Comparison of ENCODE assay signal across 10 cellular contexts in the genomic region with DNA sequence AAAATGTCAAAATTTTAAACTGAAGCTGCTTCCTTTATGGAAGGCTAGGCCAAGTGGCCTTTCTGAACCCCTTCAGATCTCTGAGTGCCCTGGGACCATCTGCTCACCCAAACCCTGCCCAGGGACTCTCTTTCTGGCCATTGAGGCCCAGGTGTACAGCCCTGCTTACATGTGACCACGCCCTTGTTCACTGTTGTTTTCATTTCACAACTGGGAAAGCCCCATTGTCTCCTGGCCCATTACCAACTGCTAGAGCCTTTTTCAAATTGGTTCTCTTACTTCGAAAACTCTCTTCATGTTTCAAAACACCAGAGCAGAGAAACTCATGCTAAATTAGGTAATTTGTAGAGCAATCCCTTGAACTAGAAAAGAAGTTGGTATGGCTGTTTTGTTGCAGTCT.
DNase-seq lines count a peak whose midpoint lies in the region; ATAC-seq and TF ChIP-seq lines count a peak whose summit lies in the region.
"Had no signal": no experiment of that assay in that cellular context is flagged by ENCODE, and none has a peak within 500 bp of the region (broad histone marks: within the 10 kb centered on the region; RNA-seq: fewer than 3 reads in every experiment).

No MANE protein-coding gene starts in this region.

- H3K4me3 Mint-ChIP-seq in MCF 10A (ENCODE audit: unreplicated experiment) (peak overlapping the region; percentile 42), T-helper 17 cell (peak overlapping the region; percentile 67)
- no peak overlapping the region for H3K4me3 Mint-ChIP-seq in activated CD8-positive, alpha-beta memory T cell treated with anti-CD3 and anti-CD28 coated beads, Interleukin-2, amount 10 ng/mL, durations not matched to agents 7 days and 5 days

- no peak overlapping the region for H3K27ac ChIP-seq in breast epithelium
- no peak overlapping the region for H3K27ac ChIP-seq in thyroid gland
- no peak overlapping the region for H3K27ac ChIP-seq in aorta (ENCODE audit: low read depth in 1 of 2, low read length in 2 of 2)
- H3K27ac ChIP-seq: C4-2B had no signal

- peaks cover 16% of the 10 kb centered on the region for H3K4me1 Mint-ChIP-seq in MCF 10A (ENCODE audit: insufficient read depth, unreplicated experiment)
- peaks cover 21% of the 10 kb centered on the region for H3K4me1 Mint-ChIP-seq in T-helper 17 cell
- peaks cover 4% of the 10 kb centered on the region for H3K4me1 Mint-ChIP-seq in activated CD8-positive, alpha-beta memory T cell treated with anti-CD3 and anti-CD28 coated beads, Interleukin-2, amount 10 ng/mL, durations not matched to agents 7 days and 5 days

- no peaks in the 10 kb centered on the region for H3K27me3 Mint-ChIP-seq in MCF 10A (ENCODE audit: insufficient read depth, unreplicated experiment)
- no peaks in the 10 kb centered on the region for H3K27me3 Mint-ChIP-seq in T-helper 17 cell
- no peaks in the 10 kb centered on the region for H3K27me3 Mint-ChIP-seq in activated CD8-positive, alpha-beta memory T cell treated with anti-CD3 and anti-CD28 coated beads, Interleukin-2, amount 10 ng/mL, durations not matched to agents 7 days and 5 days

- peak overlapping the region; percentile 36 for H3K27ac Mint-ChIP-seq in MCF 10A (ENCODE audit: low read depth, unreplicated experiment)
- H3K27ac Mint-ChIP-seq in T-helper 17 cell, result peak overlapping the region; percentile 89
- no peak overlapping the region for H3K27ac Mint-ChIP-seq in activated CD8-positive, alpha-beta memory T cell treated with anti-CD3 and anti-CD28 coated beads, Interleukin-2, amount 10 ng/mL, durations not matched to agents 7 days and 5 days

- CTCF ChIA-PET in MCF 10A (lab: Yijun Ruan, JAX), result interaction anchor here (0.9 kb wide), 1 partner anchor 506 kb away, joined by 3 read pairs; no protein-coding TSS in a partner anchor
- CTCF ChIA-PET in activated CD8-positive, alpha-beta memory T cell treated with anti-CD3 and anti-CD28 coated beads, Interleukin-2, amount 10 ng/mL, durations not matched to agents 7 days and 5 days (lab: Charles Lee), result no interaction called here

- H3K36me3 ChIP-seq in breast epithelium, result no peaks in the 10 kb centered on the region
- no peaks in the 10 kb centered on the region for H3K36me3 ChIP-seq in thyroid gland
- H3K36me3 ChIP-seq in aorta (ENCODE audit: control insufficient read depth in 1 of 2, insufficient read depth in 2 of 2, low read length in 1 of 2), result no peaks in the 10 kb centered on the region

- ATAC-seq in HG02840 (IDR thresholded peaks at IDR 0.05; ENCODE audit: low FRiP score, unreplicated experiment) (peak; percentile 70), T-helper 17 cell (peak; percentile 90), aorta (ENCODE audit: low FRiP score) (no peak)
- ATAC-seq in activated CD8-positive, alpha-beta memory T cell treated with anti-CD3 and anti-CD28 coated beads, Interleukin-2, amount 10 ng/mL, durations not matched to agents 7 days and 5 days, result no peak

- no peaks in the 10 kb centered on the region for H3K9me3 ChIP-seq in breast epithelium
- H3K9me3 ChIP-seq in T-helper 17 cell (ENCODE audit: control insufficient read depth, low read length, poor library complexity, severe bottlenecking), result no peaks in the 10 kb centered on the region
- no peaks in the 10 kb centered on the region for H3K9me3 ChIP-seq in thyroid gland
- H3K9me3 ChIP-seq in aorta (ENCODE audit: control insufficient read depth, low read length), result no peaks in the 10 kb centered on the region

- WGBS in thyroid gland, 2 donors, result 29 to 34% methylated on average over 2 of the region's 2 CpGs
- WGBS in aorta, 2 donors, result 49 to 54% methylated on average over 2 of the region's 2 CpGs

- intact Hi-C loops in MCF 10A (cut with micrococcal nuclease) (no loop called here), breast epithelium (cut with DNase I; ENCODE audit: low total_unique reads) (no loop called here), thyroid gland (cut with DNase I) (no loop called here), aorta (cut with DNase I) (no loop called here)

- DNase-seq in MCF 10A (ENCODE audit: unreplicated experiment) (peak; percentile 79), breast epithelium (ENCODE audit: low spot score in 2 of 2) (no peak), T-helper 17 cell (peak in 1 of 3 donors; percentile 4), thyroid gland (peak; percentile 56 to 61), aorta (no peak), AML-193 (lab: John Stamatoyannopoulos, UW) (no peak)
- DNase-seq in activated CD8-positive, alpha-beta memory T cell treated with anti-CD3 and anti-CD28 coated beads, Interleukin-2, amount 10 ng/mL, durations not matched to agents 7 days and 5 days, result no peak
- DNase-seq: dermis blood vessel endothelial cell had no signal

- POLR2A ChIA-PET in MCF 10A (lab: Yijun Ruan, JAX), result interaction anchor here (0.5 kb wide), 1 partner anchor 366 kb away, joined by 3 read pairs; no protein-coding TSS in a partner anchor

- TF ChIP-seq CTCF in MCF 10A (IDR thresholded peaks at IDR 0.05; ENCODE audit: unreplicated experiment) (no peak), breast epithelium (IDR thresholded peaks at IDR 0.05) (no peak), thyroid gland (IDR thresholded peaks at IDR 0.05) (no peak)

- TF ChIP-seq POLR2A in breast epithelium (IDR thresholded peaks at IDR 0.05) (no peak), thyroid gland (IDR thresholded peaks at IDR 0.05) (no peak)

- H3K9me3 Mint-ChIP-seq in MCF 10A (ENCODE audit: unreplicated experiment), result no peaks in the 10 kb centered on the region
- no peaks in the 10 kb centered on the region for H3K9me3 Mint-ChIP-seq in activated CD8-positive, alpha-beta memory T cell treated with anti-CD3 and anti-CD28 coated beads, Interleukin-2, amount 10 ng/mL, durations not matched to agents 7 days and 5 days (ENCODE audit: low read depth)

- no peaks in the 10 kb centered on the region for H3K27me3 ChIP-seq in breast epithelium
- no peaks in the 10 kb centered on the region for H3K27me3 ChIP-seq in thyroid gland
- H3K27me3 ChIP-seq in aorta (ENCODE audit: control insufficient read depth in 1 of 2, insufficient read depth in 2 of 2, low read length in 1 of 2), result no peaks in the 10 kb centered on the region

- BruUV-seq in MCF 10A (replicated peaks; lab: Mats Ljungman, UMichigan), result no TSS peak

- no peak overlapping the region for H3K4me3 ChIP-seq in breast epithelium
- H3K4me3 ChIP-seq in thyroid gland (replicated peaks in 1 of 3), result no peak overlapping the region
- no peak overlapping the region for H3K4me3 ChIP-seq in aorta (ENCODE audit: low read length in 2 of 2)

- H3K4me1 ChIP-seq in breast epithelium, result no peaks in the 10 kb centered on the region
- peaks cover 8 to 10% of the 10 kb centered on the region in 2 donors for H3K4me1 ChIP-seq in thyroid gland
- H3K4me1 ChIP-seq in aorta (ENCODE audit: control insufficient read depth in 1 of 2, insufficient read depth in 2 of 2, low read length in 2 of 2), result peaks cover 1 to 3% of the 10 kb centered on the region in 2 donors

- H3K36me3 Mint-ChIP-seq in MCF 10A (ENCODE audit: insufficient read depth, unreplicated experiment), result no peaks in the 10 kb centered on the region
- peaks cover 3% of the 10 kb centered on the region for H3K36me3 Mint-ChIP-seq in T-helper 17 cell (ENCODE audit: low read depth)
- no peaks in the 10 kb centered on the region for H3K36me3 Mint-ChIP-seq in activated CD8-positive, alpha-beta memory T cell treated with anti-CD3 and anti-CD28 coated beads, Interleukin-2, amount 10 ng/mL, durations not matched to agents 7 days and 5 days

Comparison
In these comparisons a context has a peak if more than half of its experiments do, and no peak if none do; other contexts are left out.
1. DNase-seq: peak in MCF 10A (single experiment) and thyroid gland (2 of 2); none in breast epithelium (0 of 2), aorta (0 of 2), activated CD8-positive, alpha-beta memory T cell treated with anti-CD3 and anti-CD28 coated beads, Interleukin-2, amount 10 ng/mL, durations not matched to agents 7 days and 5 days (single experiment) and AML-193 (0 of 2).
2. ATAC-seq: peak in HG02840 (single experiment) and T-helper 17 cell (single experiment); none in aorta (single experiment) and activated CD8-positive, alpha-beta memory T cell treated with anti-CD3 and anti-CD28 coated beads, Interleukin-2, amount 10 ng/mL, durations not matched to agents 7 days and 5 days (single experiment).